1 cellular context compared by ENCODE assay signal in the genomic region with DNA sequence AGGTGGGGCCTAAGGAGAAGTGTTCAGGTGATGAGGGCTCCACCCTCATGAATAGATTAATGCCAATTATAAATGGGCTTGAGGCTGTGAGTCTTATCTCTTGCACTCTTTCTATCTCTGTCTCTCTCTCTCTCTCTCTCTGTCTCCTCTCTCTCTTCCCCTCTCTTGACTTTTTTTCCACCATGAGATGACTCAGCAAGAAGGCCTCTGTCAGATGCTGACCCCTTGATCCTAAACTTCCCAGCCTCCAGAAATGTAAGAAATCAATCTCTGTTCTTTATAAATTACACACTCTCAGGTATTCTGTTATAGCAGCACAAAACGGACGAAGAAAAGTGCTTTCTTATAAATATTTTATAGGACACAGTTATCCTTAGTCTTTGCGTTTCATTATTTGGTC.
TF ChIP-seq lines count a peak whose summit lies in the region.

No MANE protein-coding gene starts in this region.

TF ChIP-seq in endothelial cell of umbilical vein, 7 proteins besides CTCF, POLR2A, EP300 and RAD21 (continued from another document):
- TF ChIP-seq GATA2 (IDR thresholded peaks at IDR 0.05; ENCODE audit: insufficient read depth, insufficient read length, low read depth, low read length) (no peak), MYC (IDR thresholded peaks at IDR 0.05; ENCODE audit: low read depth, low read length) (no peak), JUN (IDR thresholded peaks at IDR 0.05; ENCODE audit: borderline replicate concordance, insufficient read depth, insufficient read length, low read depth) (no peak), FOS (IDR thresholded peaks at IDR 0.05; ENCODE audit: borderline replicate concordance, insufficient read depth, low read length) (peak; percentile 59)
